1 cellular context compared by ENCODE assay signal in genomic region chr7:117775826-117776623, GRCh38.
TF ChIP-seq lines count a peak whose summit lies in the region.

No MANE protein-coding gene starts in this region.

TF ChIP-seq in K562, 482 proteins besides CTCF, POLR2A, EP300 and RAD21 (continued from another document):
- TF ChIP-seq ZNF407 (IDR thresholded peaks at IDR 0.05; ENCODE audit: low read depth): no peak
